8 cellular contexts compared by ENCODE assay signal in genomic region chr11:26649884-26650283, GRCh38.
DNase-seq lines count a peak whose midpoint lies in the region; ATAC-seq and TF ChIP-seq lines count a peak whose summit lies in the region.

No MANE protein-coding gene starts in this region.

- no peaks in the 10 kb centered on the region for H3K27me3 Mint-ChIP-seq in activated T-cell treated with anti-CD3 and anti-CD28 coated beads, Interleukin-2, amount 50 U/mL, for 24 hours

- TF ChIP-seq POLR2A in breast epithelium (IDR thresholded peaks at IDR 0.05) (no peak), transverse colon (IDR thresholded peaks at IDR 0.05) (no peak)

- H3K9me3 Mint-ChIP-seq in activated T-cell treated with anti-CD3 and anti-CD28 coated beads, Interleukin-2, amount 50 U/mL, for 24 hours = no peaks in the 10 kb centered on the region

- 35 to 87% methylated on average over 2 to 8 of the region's 8 CpGs for WGBS in transverse colon (ENCODE audit: low coverage in 1 of 2), 2 donors

- H3K4me3 Mint-ChIP-seq in activated T-cell treated with anti-CD3 and anti-CD28 coated beads, Interleukin-2, amount 50 U/mL, for 24 hours = no peak overlapping the region

- intact Hi-C loops in breast epithelium (cut with DNase I; ENCODE audit: low total_unique reads) = no loop called here
- intact Hi-C loops in transverse colon (cut with DNase I; ENCODE audit: low total_unique reads) = no loop called here

- no peaks in the 10 kb centered on the region for H3K27me3 ChIP-seq in breast epithelium
- H3K27me3 ChIP-seq in transverse colon = no peaks in the 10 kb centered on the region

- H3K9me3 ChIP-seq in breast epithelium (no peaks in the 10 kb centered on the region), transverse colon (no peaks in the 10 kb centered on the region)

- TF ChIP-seq EP300 in transverse colon (IDR thresholded peaks at IDR 0.05; ENCODE audit: low read depth) = no peak

- H3K27ac Mint-ChIP-seq in activated T-cell treated with anti-CD3 and anti-CD28 coated beads, Interleukin-2, amount 50 U/mL, for 24 hours = no peak overlapping the region

- H3K36me3 ChIP-seq in breast epithelium (no peaks in the 10 kb centered on the region), transverse colon (no peaks in the 10 kb centered on the region)

- no peaks in the 10 kb centered on the region for H3K36me3 Mint-ChIP-seq in activated T-cell treated with anti-CD3 and anti-CD28 coated beads, Interleukin-2, amount 50 U/mL, for 24 hours (ENCODE audit: low read depth)

- in situ Hi-C loops in transverse colon (cut with MboI; ENCODE audit: low pct_ligation_motif_present in 1 of 4, low pct_unique_long_range_greater_than_20kb in 1 of 4, low sequenced_read_pairs in 3 of 4) = loop anchor here in 3 of 4 donors (25.0 kb wide), 2 partner anchors 338 to 363 kb away; no protein-coding TSS in a partner anchor

- ATAC-seq in GM21717 (IDR thresholded peaks at IDR 0.05; ENCODE audit: unreplicated experiment) = peak; percentile 85

- H3K4me3 ChIP-seq in breast epithelium = no peak overlapping the region
- no peak overlapping the region for H3K4me3 ChIP-seq in transverse colon

- no peaks in the 10 kb centered on the region for H3K4me1 Mint-ChIP-seq in activated T-cell treated with anti-CD3 and anti-CD28 coated beads, Interleukin-2, amount 50 U/mL, for 24 hours (ENCODE audit: low read depth)

- H3K4me1 ChIP-seq in breast epithelium (no peaks in the 10 kb centered on the region), transverse colon (no peaks in the 10 kb centered on the region)

- TF ChIP-seq CTCF in breast epithelium (IDR thresholded peaks at IDR 0.05) (peak; percentile 43 to 61 (median 55)), transverse colon (IDR thresholded peaks at IDR 0.05) (peak; percentile 51 to 67 (median 65))

- peak; percentile 19 to 26 for DNase-seq in activated T-cell treated with anti-CD3 and anti-CD28 coated beads, Interleukin-2, amount 50 U/mL, for 48 hours
- DNase-seq in activated T-cell treated with anti-CD3 and anti-CD28 coated beads, Interleukin-2, amount 50 U/mL, for 24 hours = no peak
- DNase-seq in HT1080 (ENCODE audit: low read depth) (peak; percentile 43), NOMO-1 treated with DMSO at 0.1 percent for 48 hours (lab: John Stamatoyannopoulos, UW; ENCODE audit: unreplicated experiment) (peak; percentile 64), breast epithelium (ENCODE audit: low spot score in 2 of 2) (peak in 1 of 2 donors; percentile 39), kidney tubule cell (ENCODE audit: low spot score) (peak; percentile 66), transverse colon (peak; percentile 61)

- H3K27ac ChIP-seq in breast epithelium (no peak overlapping the region), transverse colon (no peak overlapping the region)
